1 cellular context compared by ENCODE assay signal in the genomic region with DNA sequence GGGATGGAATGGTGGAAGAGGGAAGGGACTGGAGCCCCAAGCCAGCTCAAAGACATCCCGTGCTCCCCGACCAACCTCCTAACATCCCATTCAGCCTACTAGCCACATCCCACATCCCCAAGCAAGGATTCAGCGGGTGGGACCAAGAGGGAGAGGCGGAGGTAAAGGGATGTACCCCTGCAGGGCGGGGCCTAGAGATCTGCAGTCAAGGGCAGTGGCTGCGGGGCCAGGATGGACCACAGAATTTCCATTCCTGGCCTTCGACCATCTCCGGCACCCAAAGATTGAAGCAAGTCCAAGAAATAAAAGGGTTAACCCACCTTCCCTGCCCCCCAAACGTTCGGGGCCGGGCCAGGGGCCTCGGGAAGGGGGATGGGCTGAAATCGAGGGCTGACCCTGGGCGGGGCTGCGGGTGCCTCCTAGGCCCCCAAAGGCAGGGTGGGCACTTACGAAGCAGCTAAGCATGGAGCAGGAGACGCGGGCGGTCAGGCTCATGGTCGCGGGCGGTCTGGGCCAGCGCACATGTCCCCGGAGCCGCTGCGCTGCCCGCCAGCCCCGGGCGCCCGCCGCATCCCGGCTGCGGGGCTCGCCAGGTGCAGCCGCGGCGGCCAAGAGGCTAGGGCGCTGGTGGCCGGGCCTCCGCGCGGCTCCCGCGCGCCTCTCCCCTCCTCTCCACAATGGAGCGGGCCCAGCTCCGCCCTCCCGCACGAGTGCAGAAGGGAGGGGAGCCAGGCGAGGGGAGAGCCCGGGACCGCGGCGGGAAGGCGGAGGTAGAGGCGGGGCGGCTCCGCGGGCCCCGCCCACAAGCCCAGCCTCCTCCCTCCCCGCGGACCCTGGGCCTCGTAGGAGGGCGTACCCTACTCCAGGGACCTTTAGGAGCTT.
TF ChIP-seq lines count a peak whose summit lies in the region.

A gene (minus strand): TSS at position 726 of the 882 bp plus-strand sequence. CDS start 231 bp downstream, at position 495.

TF ChIP-seq in K562, 482 proteins besides CTCF, POLR2A, EP300 and RAD21 (continued from another document and continues in another):
- TF ChIP-seq, protein P1, sequence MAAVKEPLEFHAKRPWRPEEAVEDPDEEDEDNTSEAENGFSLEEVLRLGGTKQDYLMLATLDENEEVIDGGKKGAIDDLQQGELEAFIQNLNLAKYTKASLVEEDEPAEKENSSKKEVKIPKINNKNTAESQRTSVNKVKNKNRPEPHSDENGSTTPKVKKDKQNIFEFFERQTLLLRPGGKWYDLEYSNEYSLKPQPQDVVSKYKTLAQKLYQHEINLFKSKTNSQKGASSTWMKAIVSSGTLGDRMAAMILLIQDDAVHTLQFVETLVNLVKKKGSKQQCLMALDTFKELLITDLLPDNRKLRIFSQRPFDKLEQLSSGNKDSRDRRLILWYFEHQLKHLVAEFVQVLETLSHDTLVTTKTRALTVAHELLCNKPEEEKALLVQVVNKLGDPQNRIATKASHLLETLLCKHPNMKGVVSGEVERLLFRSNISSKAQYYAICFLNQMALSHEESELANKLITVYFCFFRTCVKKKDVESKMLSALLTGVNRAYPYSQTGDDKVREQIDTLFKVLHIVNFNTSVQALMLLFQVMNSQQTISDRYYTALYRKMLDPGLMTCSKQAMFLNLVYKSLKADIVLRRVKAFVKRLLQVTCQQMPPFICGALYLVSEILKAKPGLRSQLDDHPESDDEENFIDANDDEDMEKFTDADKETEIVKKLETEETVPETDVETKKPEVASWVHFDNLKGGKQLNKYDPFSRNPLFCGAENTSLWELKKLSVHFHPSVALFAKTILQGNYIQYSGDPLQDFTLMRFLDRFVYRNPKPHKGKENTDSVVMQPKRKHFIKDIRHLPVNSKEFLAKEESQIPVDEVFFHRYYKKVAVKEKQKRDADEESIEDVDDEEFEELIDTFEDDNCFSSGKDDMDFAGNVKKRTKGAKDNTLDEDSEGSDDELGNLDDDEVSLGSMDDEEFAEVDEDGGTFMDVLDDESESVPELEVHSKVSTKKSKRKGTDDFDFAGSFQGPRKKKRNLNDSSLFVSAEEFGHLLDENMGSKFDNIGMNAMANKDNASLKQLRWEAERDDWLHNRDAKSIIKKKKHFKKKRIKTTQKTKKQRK (IDR thresholded peaks at IDR 0.05; ENCODE audit: borderline replicate concordance, low read depth, low read length): no peak
- TF ChIP-seq L3MBTL2 (IDR thresholded peaks at IDR 0.05) (peak; percentile 35; the same call in 1 of the 2 replicates), NONO (IDR thresholded peaks at IDR 0.05; ENCODE audit: low read depth in 2 of 2, low read length in 1 of 2) (peak in 1 of 2 experiments; percentile 89; a peak in 2 of 4 replicates), ZNF384 (IDR thresholded peaks at IDR 0.05; ENCODE audit: low read depth, low read length) (no peak), HNRNPL (IDR thresholded peaks at IDR 0.05; ENCODE audit: low read depth, low read length) (no peak), MCM5 (IDR thresholded peaks at IDR 0.05; ENCODE audit: low read depth) (no peak), ZNF224 (CRISPR knock-in tag; IDR thresholded peaks at IDR 0.05) (0 out of 2 replicates have a peak, but pooled peaks have one; percentile 29), NEUROD1 (IDR thresholded peaks at IDR 0.05; ENCODE audit: borderline replicate concordance, low read depth, low read length, partially characterized antibody) (no peak), WHSC1 (IDR thresholded peaks at IDR 0.05; ENCODE audit: low read length) (no peak), CBFA2T3 (IDR thresholded peaks at IDR 0.05) (no peak), PHB2 (IDR thresholded peaks at IDR 0.05; ENCODE audit: low read depth) (no peak), PHF8 (IDR thresholded peaks at IDR 0.05; ENCODE audit: borderline replicate concordance, low read length) (peak; percentile 72; the same call in 1 of the 2 replicates), TGIF2 (CRISPR knock-in tag; IDR thresholded peaks at IDR 0.05) (no peak), ZNF445 (CRISPR knock-in tag; IDR thresholded peaks at IDR 0.05; ENCODE audit: low read depth) (no peak), RAD51 (IDR thresholded peaks at IDR 0.05; ENCODE audit: borderline replicate concordance, low read depth) (no peak), RBFOX2 (IDR thresholded peaks at IDR 0.05; ENCODE audit: low read depth, low read length) (peak; percentile 81), SAFB2 (IDR thresholded peaks at IDR 0.05; ENCODE audit: borderline replicate concordance, low read depth, low read length, severe bottlenecking) (no peak), SRSF7 (optimal IDR thresholded peaks at IDR 0.05; ENCODE audit: low read depth, low read length) (no peak), CCNT2 (IDR thresholded peaks at IDR 0.05; ENCODE audit: borderline replicate concordance, extremely low read depth, insufficient read length, low read depth, low read length) (peak; percentile 69), RBBP5 (IDR thresholded peaks at IDR 0.05; ENCODE audit: borderline replicate concordance, insufficient read depth, low read length, poor library complexity, severe bottlenecking) (peak; percentile 29), ZNF324 (CRISPR knock-in tag; IDR thresholded peaks at IDR 0.05) (no peak), TFAM (CRISPR knock-in tag; conservative IDR thresholded peaks at IDR 0.05) (no peak), ZNF431 (CRISPR knock-in tag; IDR thresholded peaks at IDR 0.05) (no peak), GABPB1 (CRISPR knock-in tag; IDR thresholded peaks at IDR 0.05) (0 out of 2 replicates have a peak, but pooled peaks have one; percentile 6), KAT8 (IDR thresholded peaks at IDR 0.05; ENCODE audit: low read depth) (no peak), ZNF75A (CRISPR knock-in tag; IDR thresholded peaks at IDR 0.05) (no peak), ATF1 (CRISPR knock-in tag; IDR thresholded peaks at IDR 0.05) (no peak), ATF1 (tag; IDR thresholded peaks at IDR 0.05) (no peak; the same call in 1 of the 2 replicates)
- TF ChIP-seq, protein P2, sequence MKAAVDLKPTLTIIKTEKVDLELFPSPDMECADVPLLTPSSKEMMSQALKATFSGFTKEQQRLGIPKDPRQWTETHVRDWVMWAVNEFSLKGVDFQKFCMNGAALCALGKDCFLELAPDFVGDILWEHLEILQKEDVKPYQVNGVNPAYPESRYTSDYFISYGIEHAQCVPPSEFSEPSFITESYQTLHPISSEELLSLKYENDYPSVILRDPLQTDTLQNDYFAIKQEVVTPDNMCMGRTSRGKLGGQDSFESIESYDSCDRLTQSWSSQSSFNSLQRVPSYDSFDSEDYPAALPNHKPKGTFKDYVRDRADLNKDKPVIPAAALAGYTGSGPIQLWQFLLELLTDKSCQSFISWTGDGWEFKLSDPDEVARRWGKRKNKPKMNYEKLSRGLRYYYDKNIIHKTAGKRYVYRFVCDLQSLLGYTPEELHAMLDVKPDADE (conservative IDR thresholded peaks at IDR 0.05; ENCODE audit: control insufficient read depth, low read depth, low read length): no peak
- TF ChIP-seq, protein P3, sequence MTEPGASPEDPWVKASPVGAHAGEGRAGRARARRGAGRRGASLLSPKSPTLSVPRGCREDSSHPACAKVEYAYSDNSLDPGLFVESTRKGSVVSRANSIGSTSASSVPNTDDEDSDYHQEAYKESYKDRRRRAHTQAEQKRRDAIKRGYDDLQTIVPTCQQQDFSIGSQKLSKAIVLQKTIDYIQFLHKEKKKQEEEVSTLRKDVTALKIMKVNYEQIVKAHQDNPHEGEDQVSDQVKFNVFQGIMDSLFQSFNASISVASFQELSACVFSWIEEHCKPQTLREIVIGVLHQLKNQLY (CRISPR knock-in tag; conservative IDR thresholded peaks at IDR 0.05): no peak
- TF ChIP-seq, protein P4, sequence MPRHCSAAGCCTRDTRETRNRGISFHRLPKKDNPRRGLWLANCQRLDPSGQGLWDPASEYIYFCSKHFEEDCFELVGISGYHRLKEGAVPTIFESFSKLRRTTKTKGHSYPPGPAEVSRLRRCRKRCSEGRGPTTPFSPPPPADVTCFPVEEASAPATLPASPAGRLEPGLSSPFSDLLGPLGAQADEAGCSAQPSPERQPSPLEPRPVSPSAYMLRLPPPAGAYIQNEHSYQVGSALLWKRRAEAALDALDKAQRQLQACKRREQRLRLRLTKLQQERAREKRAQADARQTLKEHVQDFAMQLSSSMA (CRISPR knock-in tag; IDR thresholded peaks at IDR 0.05): 0 out of 2 replicates have a peak, but pooled peaks have one; percentile 29
- TF ChIP-seq, protein P5, sequence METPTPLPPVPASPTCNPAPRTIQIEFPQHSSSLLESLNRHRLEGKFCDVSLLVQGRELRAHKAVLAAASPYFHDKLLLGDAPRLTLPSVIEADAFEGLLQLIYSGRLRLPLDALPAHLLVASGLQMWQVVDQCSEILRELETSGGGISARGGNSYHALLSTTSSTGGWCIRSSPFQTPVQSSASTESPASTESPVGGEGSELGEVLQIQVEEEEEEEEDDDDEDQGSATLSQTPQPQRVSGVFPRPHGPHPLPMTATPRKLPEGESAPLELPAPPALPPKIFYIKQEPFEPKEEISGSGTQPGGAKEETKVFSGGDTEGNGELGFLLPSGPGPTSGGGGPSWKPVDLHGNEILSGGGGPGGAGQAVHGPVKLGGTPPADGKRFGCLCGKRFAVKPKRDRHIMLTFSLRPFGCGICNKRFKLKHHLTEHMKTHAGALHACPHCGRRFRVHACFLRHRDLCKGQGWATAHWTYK (CRISPR knock-in tag; IDR thresholded peaks at IDR 0.05): 0 out of 2 replicates have a peak, but pooled peaks have one; percentile 24
- TF ChIP-seq, protein P6, sequence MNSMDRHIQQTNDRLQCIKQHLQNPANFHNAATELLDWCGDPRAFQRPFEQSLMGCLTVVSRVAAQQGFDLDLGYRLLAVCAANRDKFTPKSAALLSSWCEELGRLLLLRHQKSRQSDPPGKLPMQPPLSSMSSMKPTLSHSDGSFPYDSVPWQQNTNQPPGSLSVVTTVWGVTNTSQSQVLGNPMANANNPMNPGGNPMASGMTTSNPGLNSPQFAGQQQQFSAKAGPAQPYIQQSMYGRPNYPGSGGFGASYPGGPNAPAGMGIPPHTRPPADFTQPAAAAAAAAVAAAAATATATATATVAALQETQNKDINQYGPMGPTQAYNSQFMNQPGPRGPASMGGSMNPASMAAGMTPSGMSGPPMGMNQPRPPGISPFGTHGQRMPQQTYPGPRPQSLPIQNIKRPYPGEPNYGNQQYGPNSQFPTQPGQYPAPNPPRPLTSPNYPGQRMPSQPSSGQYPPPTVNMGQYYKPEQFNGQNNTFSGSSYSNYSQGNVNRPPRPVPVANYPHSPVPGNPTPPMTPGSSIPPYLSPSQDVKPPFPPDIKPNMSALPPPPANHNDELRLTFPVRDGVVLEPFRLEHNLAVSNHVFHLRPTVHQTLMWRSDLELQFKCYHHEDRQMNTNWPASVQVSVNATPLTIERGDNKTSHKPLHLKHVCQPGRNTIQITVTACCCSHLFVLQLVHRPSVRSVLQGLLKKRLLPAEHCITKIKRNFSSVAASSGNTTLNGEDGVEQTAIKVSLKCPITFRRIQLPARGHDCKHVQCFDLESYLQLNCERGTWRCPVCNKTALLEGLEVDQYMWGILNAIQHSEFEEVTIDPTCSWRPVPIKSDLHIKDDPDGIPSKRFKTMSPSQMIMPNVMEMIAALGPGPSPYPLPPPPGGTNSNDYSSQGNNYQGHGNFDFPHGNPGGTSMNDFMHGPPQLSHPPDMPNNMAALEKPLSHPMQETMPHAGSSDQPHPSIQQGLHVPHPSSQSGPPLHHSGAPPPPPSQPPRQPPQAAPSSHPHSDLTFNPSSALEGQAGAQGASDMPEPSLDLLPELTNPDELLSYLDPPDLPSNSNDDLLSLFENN (IDR thresholded peaks at IDR 0.05; ENCODE audit: low read depth in 2 of 2, low read length in 2 of 2): no peak
- TF ChIP-seq, protein P7, sequence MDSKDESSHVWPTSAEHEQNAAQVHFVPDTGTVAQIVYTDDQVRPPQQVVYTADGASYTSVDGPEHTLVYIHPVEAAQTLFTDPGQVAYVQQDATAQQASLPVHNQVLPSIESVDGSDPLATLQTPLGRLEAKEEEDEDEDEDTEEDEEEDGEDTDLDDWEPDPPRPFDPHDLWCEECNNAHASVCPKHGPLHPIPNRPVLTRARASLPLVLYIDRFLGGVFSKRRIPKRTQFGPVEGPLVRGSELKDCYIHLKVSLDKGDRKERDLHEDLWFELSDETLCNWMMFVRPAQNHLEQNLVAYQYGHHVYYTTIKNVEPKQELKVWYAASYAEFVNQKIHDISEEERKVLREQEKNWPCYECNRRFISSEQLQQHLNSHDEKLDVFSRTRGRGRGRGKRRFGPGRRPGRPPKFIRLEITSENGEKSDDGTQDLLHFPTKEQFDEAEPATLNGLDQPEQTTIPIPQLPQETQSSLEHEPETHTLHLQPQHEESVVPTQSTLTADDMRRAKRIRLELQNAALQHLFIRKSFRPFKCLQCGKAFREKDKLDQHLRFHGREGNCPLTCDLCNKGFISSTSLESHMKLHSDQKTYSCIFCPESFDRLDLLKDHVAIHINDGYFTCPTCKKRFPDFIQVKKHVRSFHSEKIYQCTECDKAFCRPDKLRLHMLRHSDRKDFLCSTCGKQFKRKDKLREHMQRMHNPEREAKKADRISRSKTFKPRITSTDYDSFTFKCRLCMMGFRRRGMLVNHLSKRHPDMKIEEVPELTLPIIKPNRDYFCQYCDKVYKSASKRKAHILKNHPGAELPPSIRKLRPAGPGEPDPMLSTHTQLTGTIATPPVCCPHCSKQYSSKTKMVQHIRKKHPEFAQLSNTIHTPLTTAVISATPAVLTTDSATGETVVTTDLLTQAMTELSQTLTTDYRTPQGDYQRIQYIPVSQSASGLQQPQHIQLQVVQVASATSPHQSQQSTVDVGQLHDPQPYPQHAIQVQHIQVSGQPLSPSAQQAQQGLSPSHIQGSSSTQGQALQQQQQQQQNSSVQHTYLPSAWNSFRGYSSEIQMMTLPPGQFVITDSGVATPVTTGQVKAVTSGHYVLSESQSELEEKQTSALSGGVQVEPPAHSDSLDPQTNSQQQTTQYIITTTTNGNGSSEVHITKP (IDR thresholded peaks at IDR 0.05; ENCODE audit: partially characterized antibody): peak; percentile 87
- TF ChIP-seq, protein P8, sequence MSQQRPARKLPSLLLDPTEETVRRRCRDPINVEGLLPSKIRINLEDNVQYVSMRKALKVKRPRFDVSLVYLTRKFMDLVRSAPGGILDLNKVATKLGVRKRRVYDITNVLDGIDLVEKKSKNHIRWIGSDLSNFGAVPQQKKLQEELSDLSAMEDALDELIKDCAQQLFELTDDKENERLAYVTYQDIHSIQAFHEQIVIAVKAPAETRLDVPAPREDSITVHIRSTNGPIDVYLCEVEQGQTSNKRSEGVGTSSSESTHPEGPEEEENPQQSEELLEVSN (IDR thresholded peaks at IDR 0.05; ENCODE audit: borderline replicate concordance in 1 of 2, extremely low read depth in 1 of 2, insufficient read depth in 1 of 2, insufficient read length in 1 of 2, low read depth in 1 of 2, low read length in 1 of 2, poor library complexity in 1 of 2, severe bottlenecking in 1 of 2): peak; percentile 21 to 66
- TF ChIP-seq, protein P9, sequence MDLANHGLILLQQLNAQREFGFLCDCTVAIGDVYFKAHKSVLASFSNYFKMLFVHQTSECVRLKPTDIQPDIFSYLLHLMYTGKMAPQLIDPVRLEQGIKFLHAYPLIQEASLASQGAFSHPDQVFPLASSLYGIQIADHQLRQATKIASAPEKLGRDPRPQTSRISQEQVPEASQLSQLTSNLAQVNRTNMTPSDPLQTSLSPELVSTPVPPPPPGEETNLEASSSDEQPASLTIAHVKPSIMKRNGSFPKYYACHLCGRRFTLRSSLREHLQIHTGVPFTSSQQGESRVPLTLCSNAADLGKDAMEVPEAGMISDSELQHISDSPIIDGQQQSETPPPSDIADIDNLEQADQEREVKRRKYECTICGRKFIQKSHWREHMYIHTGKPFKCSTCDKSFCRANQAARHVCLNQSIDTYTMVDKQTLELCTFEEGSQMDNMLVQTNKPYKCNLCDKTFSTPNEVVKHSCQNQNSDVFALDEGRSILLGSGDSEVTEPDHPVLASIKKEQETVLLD (IDR thresholded peaks at IDR 0.05): no peak
